ENCODE assay signal across 10 cellular contexts in the genomic region with DNA sequence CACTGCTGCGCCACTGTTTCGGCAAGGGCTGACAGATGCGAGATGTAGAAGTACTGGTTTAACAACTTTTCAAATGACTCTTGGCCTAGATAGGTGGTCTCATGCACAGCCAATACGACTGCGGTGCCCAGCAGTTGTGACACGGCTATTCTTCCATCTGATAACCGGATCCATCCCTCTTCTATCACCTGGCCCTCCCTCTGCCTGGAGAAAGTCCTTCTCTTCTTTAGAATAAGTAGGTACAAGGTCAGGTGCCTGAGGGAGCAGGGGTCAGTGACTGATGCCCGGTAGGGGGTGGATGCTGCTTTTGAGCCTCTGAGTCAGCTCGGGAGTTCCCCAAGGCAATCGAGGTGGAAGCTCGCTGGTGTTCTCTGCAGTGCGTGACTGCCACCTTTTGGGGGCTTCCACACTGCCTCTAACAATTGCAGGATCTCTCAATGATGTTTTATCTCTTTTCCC.
DNase-seq lines count a peak whose midpoint lies in the region; ATAC-seq and TF ChIP-seq lines count a peak whose summit lies in the region.
"Had no signal": no experiment of that assay in that cellular context is flagged by ENCODE, and none has a peak within 500 bp of the region (broad histone marks: within the 10 kb centered on the region; RNA-seq: fewer than 3 reads in every experiment).

No MANE protein-coding gene starts in this region.

- H2AFZ ChIP-seq in SK-N-SH (ENCODE audit: low read depth) = no peak overlapping the region

- H3K79me2 ChIP-seq in SK-N-SH (ENCODE audit: insufficient read depth) = no peaks in the 10 kb centered on the region

- TF ChIP-seq CTCF in SK-N-SH (IDR thresholded peaks at IDR 0.05) (peak; percentile 22), brain microvascular endothelial cell (IDR thresholded peaks at IDR 0.05; ENCODE audit: low read depth, low read length, missing control alignments) (peak; percentile 75)

- H3K9ac ChIP-seq in SK-N-SH = no peak overlapping the region

- no peak for DNase-seq in SK-N-SH
- DNase-seq in M059J (ENCODE audit: low read depth) = peak; percentile 50
- DNase-seq in brain microvascular endothelial cell = peak; percentile 69
- DNase-seq in retina = peak; percentile 4
- DNase-seq in activated gamma-delta T cell (lab: John Stamatoyannopoulos, UW) = no peak
- DNase-seq in AG08395 (ENCODE audit: low spot score) = no peak
- DNase-seq in occipital lobe (lab: John Stamatoyannopoulos, UW) = no peak
- DNase-seq: CD8-positive, alpha-beta T cell had no signal

- H3K9me2 ChIP-seq in SK-N-SH = no peaks in the 10 kb centered on the region

- ATAC-seq in SK-N-SH treated with all-trans-retinoic acid at 6 μM for 48 hours = no peak
- ATAC-seq: CD8-positive, alpha-beta T cell; left lung had no signal

- WGBS in SK-N-SH (ENCODE audit: low lambda C conversion rate) = 58% methylated on average over 11 of the region's 12 CpGs

- no peak overlapping the region for H3K4me2 ChIP-seq in SK-N-SH

- no peaks in the 10 kb centered on the region for H4K20me1 ChIP-seq in SK-N-SH (ENCODE audit: insufficient read depth)

- H3K4me1 ChIP-seq in SK-N-SH (ENCODE audit: control insufficient read depth in 1 of 2, insufficient read depth in 2 of 2, low read depth in 1 of 2, low read length in 1 of 2) = no peaks in the 10 kb centered on the region
- H3K4me1 ChIP-seq: left lung had no signal

- H3K4me3 ChIP-seq in SK-N-SH (ENCODE audit: low read depth in 2 of 2, low read length in 1 of 2) (no peak overlapping the region), brain microvascular endothelial cell (ENCODE audit: low read depth, low read length) (no peak overlapping the region)
- H3K4me3 ChIP-seq: left lung had no signal

- POLR2A ChIA-PET in SK-N-SH (lab: Yijun Ruan, JAX) = no interaction called here

- H3F3A ChIP-seq in SK-N-SH (replicated peaks; ENCODE audit: insufficient read depth) = no peaks in the 10 kb centered on the region

- peak; percentile 47 for TF ChIP-seq RAD21 in SK-N-SH (IDR thresholded peaks at IDR 0.05; ENCODE audit: low read length)

- H3K27me3 ChIP-seq in SK-N-SH (ENCODE audit: insufficient read depth) (no peaks in the 10 kb centered on the region), brain microvascular endothelial cell (replicated peaks) (no peaks in the 10 kb centered on the region)
- H3K27me3 ChIP-seq: left lung had no signal

- in situ Hi-C loops in brain microvascular endothelial cell (cut with HindIII; ENCODE audit: low pct_ligation_motif_present, low sequenced_read_pairs) = no loop called here

- H3K9me3 ChIP-seq in SK-N-SH = no peaks in the 10 kb centered on the region

- no peak overlapping the region for H3K27ac ChIP-seq in SK-N-SH (ENCODE audit: low read depth in 2 of 2, low read length in 1 of 2)
- no peak overlapping the region for H3K27ac ChIP-seq in brain microvascular endothelial cell
- H3K27ac ChIP-seq: left lung had no signal

- H3K36me3 ChIP-seq in SK-N-SH (replicated peaks in 1 of 2; ENCODE audit: control insufficient read depth in 1 of 2, insufficient read depth in 2 of 2, low read length in 1 of 2) = no peaks in the 10 kb centered on the region
- no peaks in the 10 kb centered on the region for H3K36me3 ChIP-seq in brain microvascular endothelial cell (replicated peaks)
- H3K36me3 ChIP-seq: left lung had no signal

- TF ChIP-seq EP300 in SK-N-SH (IDR thresholded peaks at IDR 0.05; ENCODE audit: borderline replicate concordance in 1 of 2, low read depth in 1 of 2, low read length in 1 of 2) = no peak

- CTCF ChIA-PET in SK-N-SH (lab: Yijun Ruan, JAX) = interaction anchor here (0.5 kb wide), 1 partner anchor 8 kb away, joined by 3 read pairs; no protein-coding TSS in a partner anchor

TF ChIP-seq in SK-N-SH, 30 proteins besides CTCF, POLR2A, EP300 and RAD21 (continues in another document):
- TF ChIP-seq SIN3A (IDR thresholded peaks at IDR 0.05; ENCODE audit: borderline replicate concordance, low read depth, low read length) (no peak), RXRA (IDR thresholded peaks at IDR 0.05; ENCODE audit: borderline replicate concordance, low read depth) (no peak), FOXJ3 (CRISPR knock-in tag; IDR thresholded peaks at IDR 0.05) (no peak), JUND (IDR thresholded peaks at IDR 0.05) (no peak), GATA2 (CRISPR knock-in tag; IDR thresholded peaks at IDR 0.05) (no peak), GABPA (IDR thresholded peaks at IDR 0.05; ENCODE audit: low read depth) (no peak), MXI1 (IDR thresholded peaks at IDR 0.05; ENCODE audit: low read depth, low read length) (no peak), YY1 (IDR thresholded peaks at IDR 0.05; ENCODE audit: low read depth) (no peak)
- TF ChIP-seq, protein P1, sequence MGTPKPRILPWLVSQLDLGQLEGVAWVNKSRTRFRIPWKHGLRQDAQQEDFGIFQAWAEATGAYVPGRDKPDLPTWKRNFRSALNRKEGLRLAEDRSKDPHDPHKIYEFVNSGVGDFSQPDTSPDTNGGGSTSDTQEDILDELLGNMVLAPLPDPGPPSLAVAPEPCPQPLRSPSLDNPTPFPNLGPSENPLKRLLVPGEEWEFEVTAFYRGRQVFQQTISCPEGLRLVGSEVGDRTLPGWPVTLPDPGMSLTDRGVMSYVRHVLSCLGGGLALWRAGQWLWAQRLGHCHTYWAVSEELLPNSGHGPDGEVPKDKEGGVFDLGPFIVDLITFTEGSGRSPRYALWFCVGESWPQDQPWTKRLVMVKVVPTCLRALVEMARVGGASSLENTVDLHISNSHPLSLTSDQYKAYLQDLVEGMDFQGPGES (IDR thresholded peaks at IDR 0.05; ENCODE audit: low read depth, low read length) = no peak
- TF ChIP-seq, protein P2, sequence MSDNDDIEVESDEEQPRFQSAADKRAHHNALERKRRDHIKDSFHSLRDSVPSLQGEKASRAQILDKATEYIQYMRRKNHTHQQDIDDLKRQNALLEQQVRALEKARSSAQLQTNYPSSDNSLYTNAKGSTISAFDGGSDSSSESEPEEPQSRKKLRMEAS (IDR thresholded peaks at IDR 0.05; ENCODE audit: low read depth) = no peak

TF ChIP-seq in SK-N-SH treated with all-trans-retinoic acid at 6 μM for 48 hours, 23 proteins besides CTCF, POLR2A, EP300 and RAD21:
- TF ChIP-seq, protein P3, sequence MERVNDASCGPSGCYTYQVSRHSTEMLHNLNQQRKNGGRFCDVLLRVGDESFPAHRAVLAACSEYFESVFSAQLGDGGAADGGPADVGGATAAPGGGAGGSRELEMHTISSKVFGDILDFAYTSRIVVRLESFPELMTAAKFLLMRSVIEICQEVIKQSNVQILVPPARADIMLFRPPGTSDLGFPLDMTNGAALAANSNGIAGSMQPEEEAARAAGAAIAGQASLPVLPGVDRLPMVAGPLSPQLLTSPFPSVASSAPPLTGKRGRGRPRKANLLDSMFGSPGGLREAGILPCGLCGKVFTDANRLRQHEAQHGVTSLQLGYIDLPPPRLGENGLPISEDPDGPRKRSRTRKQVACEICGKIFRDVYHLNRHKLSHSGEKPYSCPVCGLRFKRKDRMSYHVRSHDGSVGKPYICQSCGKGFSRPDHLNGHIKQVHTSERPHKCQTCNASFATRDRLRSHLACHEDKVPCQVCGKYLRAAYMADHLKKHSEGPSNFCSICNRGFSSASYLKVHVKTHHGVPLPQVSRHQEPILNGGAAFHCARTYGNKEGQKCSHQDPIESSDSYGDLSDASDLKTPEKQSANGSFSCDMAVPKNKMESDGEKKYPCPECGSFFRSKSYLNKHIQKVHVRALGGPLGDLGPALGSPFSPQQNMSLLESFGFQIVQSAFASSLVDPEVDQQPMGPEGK (CRISPR knock-in tag; IDR thresholded peaks at IDR 0.05; ENCODE audit: borderline replicate concordance) = no peak
- TF ChIP-seq ZFP30 (CRISPR knock-in tag; IDR thresholded peaks at IDR 0.05) = no peak
- no peak for TF ChIP-seq ARNTL (CRISPR knock-in tag; IDR thresholded peaks at IDR 0.05; ENCODE audit: borderline replicate concordance, low read depth)
- TF ChIP-seq ESRRG (CRISPR knock-in tag; IDR thresholded peaks at IDR 0.05) = no peak
- TF ChIP-seq PPARA (CRISPR knock-in tag; IDR thresholded peaks at IDR 0.05; ENCODE audit: borderline replicate concordance) = no peak
- TF ChIP-seq, protein P4, sequence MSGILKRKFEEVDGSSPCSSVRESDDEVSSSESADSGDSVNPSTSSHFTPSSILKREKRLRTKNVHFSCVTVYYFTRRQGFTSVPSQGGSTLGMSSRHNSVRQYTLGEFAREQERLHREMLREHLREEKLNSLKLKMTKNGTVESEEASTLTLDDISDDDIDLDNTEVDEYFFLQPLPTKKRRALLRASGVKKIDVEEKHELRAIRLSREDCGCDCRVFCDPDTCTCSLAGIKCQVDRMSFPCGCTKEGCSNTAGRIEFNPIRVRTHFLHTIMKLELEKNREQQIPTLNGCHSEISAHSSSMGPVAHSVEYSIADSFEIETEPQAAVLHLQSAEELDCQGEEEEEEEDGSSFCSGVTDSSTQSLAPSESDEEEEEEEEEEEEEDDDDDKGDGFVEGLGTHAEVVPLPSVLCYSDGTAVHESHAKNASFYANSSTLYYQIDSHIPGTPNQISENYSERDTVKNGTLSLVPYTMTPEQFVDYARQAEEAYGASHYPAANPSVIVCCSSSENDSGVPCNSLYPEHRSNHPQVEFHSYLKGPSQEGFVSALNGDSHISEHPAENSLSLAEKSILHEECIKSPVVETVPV (CRISPR knock-in tag; IDR thresholded peaks at IDR 0.05) = no peak
- no peak for TF ChIP-seq TCF4 (CRISPR knock-in tag; IDR thresholded peaks at IDR 0.05; ENCODE audit: borderline replicate concordance)
- TF ChIP-seq ZNF8 (CRISPR knock-in tag; IDR thresholded peaks at IDR 0.05) = no peak
- TF ChIP-seq SNAI2 (CRISPR knock-in tag; IDR thresholded peaks at IDR 0.05) = no peak
- no peak for TF ChIP-seq CSDC2 (CRISPR knock-in tag; IDR thresholded peaks at IDR 0.05)

Comparison
In these comparisons a context has a peak if more than half of its experiments do, and no peak if none do; other contexts are left out.
1. DNase-seq: peak in M059J (single experiment), brain microvascular endothelial cell (single experiment) and retina (single experiment); none in SK-N-SH (single experiment), activated gamma-delta T cell (single experiment), AG08395 (single experiment) and occipital lobe (single experiment).